ENCODE assay signal across 1 cellular context in genomic region chr11:1435820-1436467, GRCh38.
TF ChIP-seq lines count a peak whose summit lies in the region.

No MANE protein-coding gene starts in this region.

TF ChIP-seq in H1, 55 proteins besides CTCF, POLR2A, EP300 and RAD21 (continued from another document):
- TF ChIP-seq, protein P1, sequence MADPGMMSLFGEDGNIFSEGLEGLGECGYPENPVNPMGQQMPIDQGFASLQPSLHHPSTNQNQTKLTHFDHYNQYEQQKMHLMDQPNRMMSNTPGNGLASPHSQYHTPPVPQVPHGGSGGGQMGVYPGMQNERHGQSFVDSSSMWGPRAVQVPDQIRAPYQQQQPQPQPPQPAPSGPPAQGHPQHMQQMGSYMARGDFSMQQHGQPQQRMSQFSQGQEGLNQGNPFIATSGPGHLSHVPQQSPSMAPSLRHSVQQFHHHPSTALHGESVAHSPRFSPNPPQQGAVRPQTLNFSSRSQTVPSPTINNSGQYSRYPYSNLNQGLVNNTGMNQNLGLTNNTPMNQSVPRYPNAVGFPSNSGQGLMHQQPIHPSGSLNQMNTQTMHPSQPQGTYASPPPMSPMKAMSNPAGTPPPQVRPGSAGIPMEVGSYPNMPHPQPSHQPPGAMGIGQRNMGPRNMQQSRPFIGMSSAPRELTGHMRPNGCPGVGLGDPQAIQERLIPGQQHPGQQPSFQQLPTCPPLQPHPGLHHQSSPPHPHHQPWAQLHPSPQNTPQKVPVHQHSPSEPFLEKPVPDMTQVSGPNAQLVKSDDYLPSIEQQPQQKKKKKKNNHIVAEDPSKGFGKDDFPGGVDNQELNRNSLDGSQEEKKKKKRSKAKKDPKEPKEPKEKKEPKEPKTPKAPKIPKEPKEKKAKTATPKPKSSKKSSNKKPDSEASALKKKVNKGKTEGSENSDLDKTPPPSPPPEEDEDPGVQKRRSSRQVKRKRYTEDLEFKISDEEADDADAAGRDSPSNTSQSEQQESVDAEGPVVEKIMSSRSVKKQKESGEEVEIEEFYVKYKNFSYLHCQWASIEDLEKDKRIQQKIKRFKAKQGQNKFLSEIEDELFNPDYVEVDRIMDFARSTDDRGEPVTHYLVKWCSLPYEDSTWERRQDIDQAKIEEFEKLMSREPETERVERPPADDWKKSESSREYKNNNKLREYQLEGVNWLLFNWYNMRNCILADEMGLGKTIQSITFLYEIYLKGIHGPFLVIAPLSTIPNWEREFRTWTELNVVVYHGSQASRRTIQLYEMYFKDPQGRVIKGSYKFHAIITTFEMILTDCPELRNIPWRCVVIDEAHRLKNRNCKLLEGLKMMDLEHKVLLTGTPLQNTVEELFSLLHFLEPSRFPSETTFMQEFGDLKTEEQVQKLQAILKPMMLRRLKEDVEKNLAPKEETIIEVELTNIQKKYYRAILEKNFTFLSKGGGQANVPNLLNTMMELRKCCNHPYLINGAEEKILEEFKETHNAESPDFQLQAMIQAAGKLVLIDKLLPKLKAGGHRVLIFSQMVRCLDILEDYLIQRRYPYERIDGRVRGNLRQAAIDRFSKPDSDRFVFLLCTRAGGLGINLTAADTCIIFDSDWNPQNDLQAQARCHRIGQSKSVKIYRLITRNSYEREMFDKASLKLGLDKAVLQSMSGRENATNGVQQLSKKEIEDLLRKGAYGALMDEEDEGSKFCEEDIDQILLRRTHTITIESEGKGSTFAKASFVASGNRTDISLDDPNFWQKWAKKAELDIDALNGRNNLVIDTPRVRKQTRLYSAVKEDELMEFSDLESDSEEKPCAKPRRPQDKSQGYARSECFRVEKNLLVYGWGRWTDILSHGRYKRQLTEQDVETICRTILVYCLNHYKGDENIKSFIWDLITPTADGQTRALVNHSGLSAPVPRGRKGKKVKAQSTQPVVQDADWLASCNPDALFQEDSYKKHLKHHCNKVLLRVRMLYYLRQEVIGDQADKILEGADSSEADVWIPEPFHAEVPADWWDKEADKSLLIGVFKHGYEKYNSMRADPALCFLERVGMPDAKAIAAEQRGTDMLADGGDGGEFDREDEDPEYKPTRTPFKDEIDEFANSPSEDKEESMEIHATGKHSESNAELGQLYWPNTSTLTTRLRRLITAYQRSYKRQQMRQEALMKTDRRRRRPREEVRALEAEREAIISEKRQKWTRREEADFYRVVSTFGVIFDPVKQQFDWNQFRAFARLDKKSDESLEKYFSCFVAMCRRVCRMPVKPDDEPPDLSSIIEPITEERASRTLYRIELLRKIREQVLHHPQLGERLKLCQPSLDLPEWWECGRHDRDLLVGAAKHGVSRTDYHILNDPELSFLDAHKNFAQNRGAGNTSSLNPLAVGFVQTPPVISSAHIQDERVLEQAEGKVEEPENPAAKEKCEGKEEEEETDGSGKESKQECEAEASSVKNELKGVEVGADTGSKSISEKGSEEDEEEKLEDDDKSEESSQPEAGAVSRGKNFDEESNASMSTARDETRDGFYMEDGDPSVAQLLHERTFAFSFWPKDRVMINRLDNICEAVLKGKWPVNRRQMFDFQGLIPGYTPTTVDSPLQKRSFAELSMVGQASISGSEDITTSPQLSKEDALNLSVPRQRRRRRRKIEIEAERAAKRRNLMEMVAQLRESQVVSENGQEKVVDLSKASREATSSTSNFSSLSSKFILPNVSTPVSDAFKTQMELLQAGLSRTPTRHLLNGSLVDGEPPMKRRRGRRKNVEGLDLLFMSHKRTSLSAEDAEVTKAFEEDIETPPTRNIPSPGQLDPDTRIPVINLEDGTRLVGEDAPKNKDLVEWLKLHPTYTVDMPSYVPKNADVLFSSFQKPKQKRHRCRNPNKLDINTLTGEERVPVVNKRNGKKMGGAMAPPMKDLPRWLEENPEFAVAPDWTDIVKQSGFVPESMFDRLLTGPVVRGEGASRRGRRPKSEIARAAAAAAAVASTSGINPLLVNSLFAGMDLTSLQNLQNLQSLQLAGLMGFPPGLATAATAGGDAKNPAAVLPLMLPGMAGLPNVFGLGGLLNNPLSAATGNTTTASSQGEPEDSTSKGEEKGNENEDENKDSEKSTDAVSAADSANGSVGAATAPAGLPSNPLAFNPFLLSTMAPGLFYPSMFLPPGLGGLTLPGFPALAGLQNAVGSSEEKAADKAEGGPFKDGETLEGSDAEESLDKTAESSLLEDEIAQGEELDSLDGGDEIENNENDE (IDR thresholded peaks at IDR 0.05; ENCODE audit: insufficient replicate concordance, low read length), result no peak
- no peak for TF ChIP-seq CHD1 (IDR thresholded peaks at IDR 0.05; ENCODE audit: low read depth, low read length)
- no peak for TF ChIP-seq SP2 (IDR thresholded peaks at IDR 0.05; ENCODE audit: low read length)
- no peak for TF ChIP-seq MAFK (IDR thresholded peaks at IDR 0.05; ENCODE audit: low read depth, low read length)
- TF ChIP-seq TAF1 (IDR thresholded peaks at IDR 0.05; ENCODE audit: low read depth, low read length), result no peak
- no peak for TF ChIP-seq SP4 (IDR thresholded peaks at IDR 0.05; ENCODE audit: low read length)
- no peak for TF ChIP-seq YY1 (IDR thresholded peaks at IDR 0.05; ENCODE audit: low read depth, low read length)
- TF ChIP-seq EGR1 (IDR thresholded peaks at IDR 0.05; ENCODE audit: borderline replicate concordance, low read depth, low read length), result no peak
- TF ChIP-seq NRF1 (IDR thresholded peaks at IDR 0.05; ENCODE audit: low read depth, low read length), result no peak
